In genomic region chr19:16233836-16234551, GRCh38 we compare ENCODE assay signal across 15 cellular contexts.
"Had no signal": no experiment of that assay in that cellular context is flagged by ENCODE, and none has a peak within 500 bp of the region (broad histone marks: within the 10 kb centered on the region; RNA-seq: fewer than 3 reads in every experiment).

No MANE protein-coding gene starts in this region.

- ATAC-seq: activated T-helper 17 cell treated with anti-CD3 and anti-CD28 coated beads, Interleukin-2, amount 50 U/mL, for 72 hours; naive thymus-derived CD4-positive, alpha-beta T cell had no signal

- H3K9me3 ChIP-seq: esophagus muscularis mucosa, prostate gland, sigmoid colon had no signal

- H3K4me1 ChIP-seq: esophagus muscularis mucosa, prostate gland, sigmoid colon, tibial nerve had no signal

- H3K27ac ChIP-seq: esophagus muscularis mucosa, prostate gland, sigmoid colon, tibial nerve had no signal

- H3K4me3 Mint-ChIP-seq: activated B cell treated with CpG ODN at 0.5 μM for 24 hours; activated T-helper 17 cell treated with anti-CD3 and anti-CD28 coated beads, Interleukin-2, amount 50 U/mL, for 72 hours had no signal

- H3K9me3 Mint-ChIP-seq: activated B cell treated with CpG ODN at 0.5 μM for 24 hours; activated T-helper 17 cell treated with anti-CD3 and anti-CD28 coated beads, Interleukin-2, amount 50 U/mL, for 72 hours had no signal

- H3K4me3 ChIP-seq: esophagus muscularis mucosa, prostate gland, sigmoid colon, tibial nerve had no signal

- H3K27me3 ChIP-seq: esophagus muscularis mucosa, sigmoid colon, tibial nerve had no signal

- H3K27ac Mint-ChIP-seq: activated B cell treated with CpG ODN at 0.5 μM for 24 hours had no signal

- DNase-seq: activated B cell treated with CpG ODN at 0.5 μM for 24 hours; activated CD4-positive, alpha-beta T cell treated with anti-CD3 and anti-CD28 coated beads, Interleukin-2, amount 50 U/mL, for 1 hour; activated CD8-positive, alpha-beta memory T cell treated with anti-CD3 and anti-CD28 coated beads, Interleukin-2, amount 50 U/mL, for 4 hours; activated naive CD4-positive, alpha-beta T cell treated with anti-CD3 and anti-CD28 coated beads, Interleukin-2, amount 50 U/mL, for 16 hours; anterior cingulate cortex; foreskin fibroblast; mammary epithelial cell; naive thymus-derived CD4-positive, alpha-beta T cell; nucleus accumbens; sigmoid colon; stimulated activated CD4-positive, alpha-beta T cell treated with anti-CD3 and anti-CD28 coated beads, Interleukin-4, amount 100 ng/mL, for 1 hour had no signal

- H3K27me3 Mint-ChIP-seq: activated B cell treated with CpG ODN at 0.5 μM for 24 hours; activated T-helper 17 cell treated with anti-CD3 and anti-CD28 coated beads, Interleukin-2, amount 50 U/mL, for 72 hours; naive thymus-derived CD4-positive, alpha-beta T cell had no signal
